ENCODE assay signal across 1 cellular context in the genomic region with DNA sequence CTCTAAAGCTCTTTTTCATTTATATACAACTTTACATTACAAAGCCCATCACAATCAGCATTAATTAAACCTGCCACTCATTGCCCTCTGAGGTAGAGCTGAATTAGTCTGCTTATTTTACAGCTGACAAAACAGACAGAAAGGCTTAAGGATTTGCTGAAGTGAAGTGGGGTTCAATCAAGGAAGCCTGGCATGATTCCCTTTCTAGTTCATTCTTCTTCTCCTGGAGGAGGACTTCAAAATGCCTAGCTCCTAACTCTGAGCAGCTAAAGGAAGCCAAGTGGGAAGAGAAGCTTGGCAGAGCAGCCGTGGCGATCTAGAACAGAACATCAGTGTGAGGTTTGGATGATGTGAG.
TF ChIP-seq lines count a peak whose summit lies in the region.

No MANE protein-coding gene starts in this region.

TF ChIP-seq in K562, 482 proteins besides CTCF, POLR2A, EP300 and RAD21:
- TF ChIP-seq E2F5 (CRISPR knock-in tag; IDR thresholded peaks at IDR 0.05) (no peak), CREBBP (IDR thresholded peaks at IDR 0.05; ENCODE audit: low read depth, low read length) (no peak), FOXJ3 (CRISPR knock-in tag; IDR thresholded peaks at IDR 0.05) (no peak), GABPA (tag; conservative IDR thresholded peaks at IDR 0.05; ENCODE audit: low read depth) (no peak), DMBX1 (CRISPR knock-in tag; IDR thresholded peaks at IDR 0.05; ENCODE audit: borderline replicate concordance) (no peak), CAMTA2 (CRISPR knock-in tag; conservative IDR thresholded peaks at IDR 0.05) (no peak), CREM (IDR thresholded peaks at IDR 0.05; ENCODE audit: low read depth) (no peak), MAFF (IDR thresholded peaks at IDR 0.05; ENCODE audit: low read length) (no peak), ZNF699 (CRISPR knock-in tag; IDR thresholded peaks at IDR 0.05; ENCODE audit: insufficient replicate concordance) (no peak), KDM1A (IDR thresholded peaks at IDR 0.05) (no peak), ZEB2 (IDR thresholded peaks at IDR 0.05) (no peak), SMARCA5 (IDR thresholded peaks at IDR 0.05) (no peak), ZC3H11A (IDR thresholded peaks at IDR 0.05; ENCODE audit: low read depth, low read length) (no peak), ZFP1 (CRISPR knock-in tag; IDR thresholded peaks at IDR 0.05) (no peak), NFE2L1 (tag; IDR thresholded peaks at IDR 0.05; ENCODE audit: borderline replicate concordance, low read depth) (no peak), RBBP5 (IDR thresholded peaks at IDR 0.05; ENCODE audit: borderline replicate concordance, insufficient read depth, low read length, poor library complexity, severe bottlenecking) (no peak)
- TF ChIP-seq, protein P1, sequence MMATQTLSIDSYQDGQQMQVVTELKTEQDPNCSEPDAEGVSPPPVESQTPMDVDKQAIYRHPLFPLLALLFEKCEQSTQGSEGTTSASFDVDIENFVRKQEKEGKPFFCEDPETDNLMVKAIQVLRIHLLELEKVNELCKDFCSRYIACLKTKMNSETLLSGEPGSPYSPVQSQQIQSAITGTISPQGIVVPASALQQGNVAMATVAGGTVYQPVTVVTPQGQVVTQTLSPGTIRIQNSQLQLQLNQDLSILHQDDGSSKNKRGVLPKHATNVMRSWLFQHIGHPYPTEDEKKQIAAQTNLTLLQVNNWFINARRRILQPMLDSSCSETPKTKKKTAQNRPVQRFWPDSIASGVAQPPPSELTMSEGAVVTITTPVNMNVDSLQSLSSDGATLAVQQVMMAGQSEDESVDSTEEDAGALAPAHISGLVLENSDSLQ (IDR thresholded peaks at IDR 0.05): no peak
- TF ChIP-seq, protein P2, sequence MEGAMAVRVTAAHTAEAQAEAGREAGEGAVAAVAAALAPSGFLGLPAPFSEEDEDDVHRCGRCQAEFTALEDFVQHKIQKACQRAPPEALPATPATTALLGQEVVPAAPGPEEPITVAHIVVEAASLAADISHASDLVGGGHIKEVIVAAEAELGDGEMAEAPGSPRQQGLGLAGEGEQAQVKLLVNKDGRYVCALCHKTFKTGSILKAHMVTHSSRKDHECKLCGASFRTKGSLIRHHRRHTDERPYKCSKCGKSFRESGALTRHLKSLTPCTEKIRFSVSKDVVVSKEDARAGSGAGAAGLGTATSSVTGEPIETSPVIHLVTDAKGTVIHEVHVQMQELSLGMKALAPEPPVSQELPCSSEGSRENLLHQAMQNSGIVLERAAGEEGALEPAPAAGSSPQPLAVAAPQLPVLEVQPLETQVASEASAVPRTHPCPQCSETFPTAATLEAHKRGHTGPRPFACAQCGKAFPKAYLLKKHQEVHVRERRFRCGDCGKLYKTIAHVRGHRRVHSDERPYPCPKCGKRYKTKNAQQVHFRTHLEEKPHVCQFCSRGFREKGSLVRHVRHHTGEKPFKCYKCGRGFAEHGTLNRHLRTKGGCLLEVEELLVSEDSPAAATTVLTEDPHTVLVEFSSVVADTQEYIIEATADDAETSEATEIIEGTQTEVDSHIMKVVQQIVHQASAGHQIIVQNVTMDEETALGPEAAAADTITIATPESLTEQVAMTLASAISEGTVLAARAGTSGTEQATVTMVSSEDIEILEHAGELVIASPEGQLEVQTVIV (CRISPR knock-in tag; IDR thresholded peaks at IDR 0.05; ENCODE audit: borderline replicate concordance): no peak
